ENCODE assay signal across 8 cellular contexts in the genomic region with DNA sequence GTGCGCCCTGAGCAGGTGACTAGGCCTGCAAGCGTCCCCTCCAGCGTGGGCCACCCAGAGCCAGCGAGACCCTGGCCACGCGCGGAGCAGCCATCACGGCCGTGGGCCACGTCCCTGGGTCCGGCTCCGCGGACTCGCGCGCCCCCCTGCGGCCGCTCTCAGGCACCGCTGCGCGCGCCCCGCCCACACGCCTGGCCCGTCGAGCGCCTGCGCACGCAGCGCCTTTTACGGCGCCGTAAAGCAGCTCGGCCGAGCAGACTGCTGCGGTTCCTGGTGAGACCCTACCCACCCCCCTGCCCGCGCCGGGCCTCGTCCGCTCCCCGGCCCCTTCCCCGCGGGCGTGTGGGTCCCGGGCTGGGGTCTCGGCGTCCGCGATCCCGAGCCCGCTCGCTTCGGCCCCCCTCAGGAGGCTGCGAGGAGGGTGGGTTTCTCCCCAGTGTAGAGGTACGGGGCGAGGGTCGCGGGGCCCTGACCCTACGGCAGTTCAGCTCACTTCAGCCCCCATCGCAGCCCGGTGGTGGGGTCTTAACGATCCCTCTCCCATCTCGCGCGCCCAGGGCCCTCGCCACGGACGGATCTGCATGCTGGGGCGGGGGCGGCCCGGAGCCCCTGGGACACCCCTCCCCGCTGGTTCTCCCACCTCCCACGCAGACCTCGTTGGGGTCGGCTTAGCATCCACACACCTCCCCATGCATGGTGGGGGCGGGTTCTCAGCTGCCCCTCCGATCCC. TPM values are rescaled to one million over a fixed set of nuclear protein-coding genes. Genes with fewer than 3 reads are reported as not detected.
DNase-seq lines count a peak whose midpoint lies in the region; TF ChIP-seq lines count a peak whose summit lies in the region.

Gene TRAPPC5, plus strand, starts transcription at position 228 of the 730 bp plus-strand sequence. CDS start 1,421 bp downstream, outside the sequence.

- H3K9me3 ChIP-seq in HUES6 (ENCODE audit: control insufficient read depth, insufficient read depth, low read depth, low read length): no peaks in the 10 kb centered on the region
- H3K9me3 ChIP-seq in PC-9 (ENCODE audit: insufficient read depth, low read depth): no peaks in the 10 kb centered on the region
- no peaks in the 10 kb centered on the region for H3K9me3 ChIP-seq in mucosa of rectum (ENCODE audit: control insufficient read depth in 2 of 2, low read length in 2 of 2)

- H3K36me3 ChIP-seq in HUES6 (ENCODE audit: control insufficient read depth, insufficient read depth, low read length): peaks cover 10% of the 10 kb centered on the region
- 0 out of 2 replicates have a peak, but pooled peaks cover 6% of the 10 kb centered on the region for H3K36me3 ChIP-seq in PC-9 (ENCODE audit: low read depth)
- peaks cover 3 to 12% of the 10 kb centered on the region in 2 donors for H3K36me3 ChIP-seq in mucosa of rectum (ENCODE audit: control insufficient read depth in 2 of 2, insufficient read depth in 2 of 2, low read length in 2 of 2)

- intact Hi-C loops in PC-9 (cut with micrococcal nuclease; ENCODE audit: unreplicated experiment): loop anchor here (1.0 to 2.0 kb wide), 2 partner anchors 119 to 172 kb away; no protein-coding TSS in a partner anchor

- H3K9ac ChIP-seq in HUES6 (ENCODE audit: low read length) (peak within 1 kb of the TSS; percentile 76), mucosa of rectum (ENCODE audit: low read depth in 1 of 2, low read length in 2 of 2) (peak within 1 kb of the TSS; percentile 84 to 96)

- H3K9me3 Mint-ChIP-seq in activated T-cell treated with anti-CD3 and anti-CD28 coated beads, Interleukin-2, amount 50 U/mL, for 24 hours: no peaks in the 10 kb centered on the region

- H3K9me2 ChIP-seq in PC-9 (ENCODE audit: insufficient read depth): no peaks in the 10 kb centered on the region

- H3K36me3 Mint-ChIP-seq in activated T-cell treated with anti-CD3 and anti-CD28 coated beads, Interleukin-2, amount 50 U/mL, for 24 hours (ENCODE audit: low read depth): peaks cover 28% of the 10 kb centered on the region

- H3K27ac Mint-ChIP-seq in activated T-cell treated with anti-CD3 and anti-CD28 coated beads, Interleukin-2, amount 50 U/mL, for 24 hours: peak within 1 kb of the TSS; percentile 96

- H3K27me3 ChIP-seq in HUES6 (ENCODE audit: control insufficient read depth, insufficient read depth, low read length) (peaks cover 40% of the 10 kb centered on the region), PC-9 (ENCODE audit: insufficient read depth, low read depth) (peaks cover 24% of the 10 kb centered on the region), mucosa of rectum (ENCODE audit: control insufficient read depth in 2 of 2, insufficient read depth in 2 of 2, low read length in 2 of 2) (peaks cover 4 to 13% of the 10 kb centered on the region in 2 donors)

- peaks cover 30% of the 10 kb centered on the region for H3K27me3 Mint-ChIP-seq in activated T-cell treated with anti-CD3 and anti-CD28 coated beads, Interleukin-2, amount 50 U/mL, for 24 hours

- H3K79me2 ChIP-seq in PC-9 (ENCODE audit: low read depth): peaks cover 19% of the 10 kb centered on the region

- no TSS peak for BruUV-seq in PC-9 (replicated peaks; lab: Mats Ljungman, UMichigan)

- peak; percentile 72 for TF ChIP-seq POLR2A in GM18951 (IDR thresholded peaks at IDR 0.05; ENCODE audit: extremely low read depth, insufficient read depth, insufficient read length)
- TF ChIP-seq POLR2A in erythroblast (IDR thresholded peaks at IDR 0.05; ENCODE audit: low read length): no peak

- peaks cover 10% of the 10 kb centered on the region for H3K4me1 ChIP-seq in HUES6 (ENCODE audit: control insufficient read depth, insufficient read depth, low read length)
- peaks cover 21% of the 10 kb centered on the region for H3K4me1 ChIP-seq in PC-9 (replicated peaks; ENCODE audit: insufficient read depth)
- peaks cover 12 to 14% of the 10 kb centered on the region in 2 donors for H3K4me1 ChIP-seq in mucosa of rectum (ENCODE audit: control insufficient read depth in 2 of 2, insufficient read depth in 2 of 2, low read length in 2 of 2)

- peaks cover 20% of the 10 kb centered on the region for H4K20me1 ChIP-seq in PC-9 (ENCODE audit: insufficient read depth)

- H3K27ac ChIP-seq in HUES6 (ENCODE audit: low read depth, low read length) (peak within 1 kb of the TSS; percentile 51; the same call in 1 of the 2 replicates), PC-9 (peak within 1 kb of the TSS; percentile 32; the same call in 1 of the 2 replicates), mucosa of rectum (ENCODE audit: low read depth in 2 of 2, low read length in 2 of 2) (peak within 1 kb of the TSS; percentile 70 to 80)

- TF ChIP-seq CTCF in AG09319 (IDR thresholded peaks at IDR 0.05; ENCODE audit: low read depth, low read length): peak; percentile 43
- peak; percentile 89 for TF ChIP-seq CTCF in PC-9 (conservative IDR thresholded peaks at IDR 0.05)

- in situ Hi-C loops in GM18951 (cut with MboI; ENCODE audit: low sequenced_read_pairs, unreplicated experiment): loop anchor here (10.0 kb wide), 1 partner anchor 114 kb away; no protein-coding TSS in a partner anchor

- H3K4me3 Mint-ChIP-seq in activated T-cell treated with anti-CD3 and anti-CD28 coated beads, Interleukin-2, amount 50 U/mL, for 24 hours: peak within 1 kb of the TSS; percentile 89

- H3F3A ChIP-seq in PC-9 (ENCODE audit: insufficient read depth, low read depth): peaks cover 27% of the 10 kb centered on the region; the same call in 1 of the 2 replicates

- CTCF ChIA-PET in PC-9 (lab: Charles Lee): interaction anchor here (0.6 to 1.6 kb wide), 11 partner anchors 24 to 188 kb away, joined by 3 to 19 read pairs (median 4); no protein-coding TSS in a partner anchor

- H3K4me1 Mint-ChIP-seq in activated T-cell treated with anti-CD3 and anti-CD28 coated beads, Interleukin-2, amount 50 U/mL, for 24 hours (ENCODE audit: low read depth): peaks cover 58% of the 10 kb centered on the region

- DNase-seq in AG09319 (ENCODE audit: extremely low read depth, low read depth): peak; percentile 42
- peak; percentile 65 to 82 for DNase-seq in PC-9
- peak; percentile 94 for DNase-seq in activated T-cell treated with anti-CD3 and anti-CD28 coated beads, Interleukin-2, amount 50 U/mL, for 24 hours
- peak; percentile 89 to 94 for DNase-seq in erythroblast (lab: John Stamatoyannopoulos, UW)
- DNase-seq in stimulated activated CD8-positive, alpha-beta memory T cell treated with anti-CD3 and anti-CD28 coated beads, Interleukin-4, amount 100 ng/mL, for 24 hours (ENCODE audit: low read depth): peak; percentile 74

- H3K4me3 ChIP-seq in HUES6 (ENCODE audit: low read depth, low read length) (peak within 1 kb of the TSS; percentile 91), PC-9 (peak within 1 kb of the TSS; percentile 91), mucosa of rectum (ENCODE audit: low read length in 2 of 2) (peak within 1 kb of the TSS; percentile 79 to 94)

- H2AFZ ChIP-seq in PC-9: peak within 1 kb of the TSS; percentile 96

- H3K4me2 ChIP-seq in PC-9: peak within 1 kb of the TSS; percentile 88

- POLR2A ChIA-PET in PC-9 (lab: Charles Lee; ENCODE audit: unreplicated experiment): interaction anchor here (0.7 kb wide), 1 partner anchor 304 kb away, joined by 3 read pairs; no protein-coding TSS in a partner anchor

RNA-seq across cellular contexts. Expression of gene TRAPPC5, which starts in this region (rescaled TPM):
- 81.2 and 103 TPM in 2 replicates for total RNA-seq in PC-9 (2021)

Comparison
In these comparisons a context has a peak if more than half of its experiments do, and no peak if none do; other contexts are left out.
1. Peak in every context shown above with its lines: DNase-seq, H3K4me3 ChIP-seq and H3K27ac ChIP-seq.
2. DNase-seq: peak in every context shown above with its lines; median percentile 94 in activated T-cell treated with anti-CD3 and anti-CD28 coated beads, Interleukin-2, amount 50 U/mL, for 24 hours; 92 in erythroblast; 74 in stimulated activated CD8-positive, alpha-beta memory T cell treated with anti-CD3 and anti-CD28 coated beads, Interleukin-4, amount 100 ng/mL, for 24 hours; 74 in PC-9; 42 in AG09319.